ENCODE assay signal across 8 cellular contexts in genomic region chr11:116276051-116277044, GRCh38.
DNase-seq lines count a peak whose midpoint lies in the region; FAIRE-seq and TF ChIP-seq lines count a peak whose summit lies in the region.

No MANE protein-coding gene starts in this region.

- H4K5ac ChIP-seq in H9 (ENCODE audit: insufficient read length, low read depth, low read length), result no peak overlapping the region

- no peaks in the 10 kb centered on the region for H3K79me2 ChIP-seq in H9 (ENCODE audit: insufficient read depth, low read length)

- H4K8ac ChIP-seq in H9 (replicated peaks; ENCODE audit: insufficient read length, low read depth, low read length), result no peak overlapping the region

- H3K36me3 ChIP-seq in small intestine (ENCODE audit: control insufficient read depth in 2 of 2, insufficient read depth in 2 of 2, low read length in 2 of 2), result no peaks in the 10 kb centered on the region

- H2BK15ac ChIP-seq in H9 (ENCODE audit: low read depth, low read length), result no peak overlapping the region

- FAIRE-seq in small intestine (lab: Jason Lieb, UNC), result no peak

- no CpG with 5 or more reads among the region's 40 CpGs for WGBS in H9 (ENCODE audit: extremely low coverage, insufficient read length, low lambda C conversion rate)
- WGBS in small intestine, 3 donors, result 25 to 41% (median 38%) methylated on average over 36 to 40 of the region's 40 CpGs

- H3K27ac Mint-ChIP-seq in H9, result no peak overlapping the region

- no peaks in the 10 kb centered on the region for H4K20me1 ChIP-seq in H9 (ENCODE audit: control insufficient read depth, insufficient read depth, insufficient read length)

- H4K91ac ChIP-seq in H9 (ENCODE audit: insufficient read length, low read depth, low read length), result no peak overlapping the region

- H3K4me1 Mint-ChIP-seq in H9, result peaks cover 0 to 5% of the 10 kb centered on the region in 2 experiments; a peak in 2 of 4 replicates

- H3K36me3 Mint-ChIP-seq in H9 (ENCODE audit: insufficient read depth in 1 of 3, low read depth in 3 of 3), result no peaks in the 10 kb centered on the region

- H3K14ac ChIP-seq in H9 (ENCODE audit: insufficient read depth, low read length), result peak overlapping the region; percentile 77; the same call in 1 of the 2 replicates

- TF ChIP-seq CTCF in H9 (conservative IDR thresholded peaks at IDR 0.05) (peak; percentile 100), astrocyte of the spinal cord (IDR thresholded peaks at IDR 0.05; ENCODE audit: low read depth, low read length) (peak; percentile 58)

- H3K4me3 ChIP-seq in astrocyte of the spinal cord (ENCODE audit: low read depth, low read length) (no peak overlapping the region), small intestine (ENCODE audit: low read depth in 1 of 2, low read length in 2 of 2) (peak overlapping the region in 1 of 2 donors; percentile 26)

- H3K27ac ChIP-seq in H9 (ENCODE audit: insufficient read length, low read depth, low read length) (no peak overlapping the region), small intestine (ENCODE audit: low read depth in 1 of 2, low read length in 1 of 2) (no peak overlapping the region)

- H3K9me3 ChIP-seq in H9 (ENCODE audit: control insufficient read depth, low read depth, low read length) (no peaks in the 10 kb centered on the region), small intestine (ENCODE audit: control insufficient read depth, low read depth) (no peaks in the 10 kb centered on the region)

- H2AFZ ChIP-seq in H9 (ENCODE audit: low read length), result no peak overlapping the region

- no peaks in the 10 kb centered on the region for H3K9me3 Mint-ChIP-seq in H9

- no peak overlapping the region for H2BK12ac ChIP-seq in H9 (ENCODE audit: insufficient read length, low read depth, low read length)

- no peaks in the 10 kb centered on the region for H3K79me1 ChIP-seq in H9 (ENCODE audit: insufficient read depth, low read depth, low read length, poor library complexity, severe bottlenecking)

- H2BK20ac ChIP-seq in H9 (ENCODE audit: low read depth, low read length, poor library complexity, severe bottlenecking), result no peak overlapping the region

- no peak overlapping the region for H3K18ac ChIP-seq in H9 (ENCODE audit: insufficient read length, low read depth, low read length)

- H3K23ac ChIP-seq in H9 (ENCODE audit: insufficient read length, low read depth, low read length), result no peak overlapping the region

- H3K4me3 Mint-ChIP-seq in H9, result peak overlapping the region; percentile 65 to 75

- no peak overlapping the region for H3K4ac ChIP-seq in H9 (ENCODE audit: low read depth, low read length)

- no peak overlapping the region for H2BK120ac ChIP-seq in H9 (ENCODE audit: low read depth, low read length, poor library complexity, severe bottlenecking)

- peaks cover 1% of the 10 kb centered on the region for H3K27me3 Mint-ChIP-seq in H9 (ENCODE audit: low read depth)

- no peak overlapping the region for H2BK5ac ChIP-seq in H9 (ENCODE audit: insufficient read length, low read length)

- no peak overlapping the region for H3K9ac ChIP-seq in H9 (ENCODE audit: extremely low read depth, insufficient read length, low read length)

- DNase-seq in ELR (ENCODE audit: low read depth) (peak; percentile 8), H9 (peak; percentile 94), NAMALWA (ENCODE audit: low spot score) (peak; percentile 78), T-helper 9 cell (peak; percentile 51), astrocyte of the spinal cord (ENCODE audit: low read depth, low spot score) (peak; percentile 29), iPS DF 4.7 (ENCODE audit: extremely low read depth, low spot score) (peak; percentile 58), small intestine (peak; percentile 62), cortex of kidney (lab: John Stamatoyannopoulos, UW) (no peak)

- H3K27me3 ChIP-seq in H9 (ENCODE audit: insufficient read depth, low read length) (no peaks in the 10 kb centered on the region), small intestine (ENCODE audit: control insufficient read depth in 2 of 2, insufficient read depth in 2 of 2, low read length in 2 of 2) (peaks cover 0 to 3% of the 10 kb centered on the region in 2 donors)

- no peak overlapping the region for H3T11ph ChIP-seq in H9 (ENCODE audit: low read length)

- H3K56ac ChIP-seq in H9 (ENCODE audit: insufficient read length, low read depth, low read length), result no peak overlapping the region

- H3K23me2 ChIP-seq in H9 (ENCODE audit: insufficient read length, low read depth, low read length, poor library complexity, severe bottlenecking), result no peaks in the 10 kb centered on the region

- in situ Hi-C loops in astrocyte of the spinal cord (cut with HindIII; ENCODE audit: low sequenced_read_pairs), result no loop called here

- H3K4me1 ChIP-seq in H9 (ENCODE audit: insufficient read depth, low read length), result no peaks in the 10 kb centered on the region; the same call in 1 of the 2 replicates
- H3K4me1 ChIP-seq in small intestine (ENCODE audit: control insufficient read depth in 2 of 2, insufficient read depth in 1 of 2, low read depth in 1 of 2, low read length in 1 of 2), result peaks cover 0 to 2% of the 10 kb centered on the region in 2 donors

- no peak overlapping the region for H2AK5ac ChIP-seq in H9 (ENCODE audit: insufficient read length, low read length)

- H3K4me2 ChIP-seq in H9 (ENCODE audit: insufficient read depth, insufficient read length, low read length), result peak overlapping the region; percentile 5
